Comparison of ENCODE assay signal across 10 cellular contexts in the genomic region with DNA sequence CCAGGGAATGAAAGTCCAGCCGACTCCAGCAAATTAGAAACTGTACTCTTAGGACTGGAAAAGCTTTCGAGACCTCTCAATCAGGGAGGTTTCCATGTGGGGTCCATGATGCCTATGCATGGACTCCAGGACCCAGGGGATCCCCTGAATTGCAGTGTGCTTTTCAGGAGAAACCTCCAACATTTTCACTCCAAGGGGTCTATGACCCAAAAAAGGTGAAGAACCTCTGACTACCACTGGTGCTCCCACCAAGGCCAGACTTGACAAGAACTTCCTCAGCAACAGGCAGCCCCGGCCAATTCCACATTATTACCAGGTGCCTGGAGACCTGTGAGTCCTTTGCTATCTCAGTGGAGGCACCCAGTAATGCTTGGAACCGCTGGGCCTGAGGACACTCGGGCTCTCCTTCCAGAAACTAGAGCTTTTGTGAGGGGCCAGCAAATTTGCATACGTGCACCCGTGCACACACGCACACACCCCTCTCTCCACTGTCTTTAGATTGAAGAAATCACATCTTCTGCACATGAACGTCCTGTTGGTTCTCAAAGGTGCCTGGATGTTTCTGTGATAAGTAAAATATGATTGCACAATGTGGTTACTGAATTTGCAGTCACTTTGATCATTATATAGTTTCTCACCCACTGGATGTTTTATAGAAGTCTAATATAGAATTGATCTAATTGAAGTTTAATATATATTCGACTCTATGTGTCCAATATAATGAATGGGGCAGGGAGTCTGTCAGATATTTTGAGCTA. TPM values are rescaled to one million over a fixed set of nuclear protein-coding genes. Genes with fewer than 3 reads are reported as not detected.
DNase-seq lines count a peak whose midpoint lies in the region; ATAC-seq and TF ChIP-seq lines count a peak whose summit lies in the region.
"Had no signal": no experiment of that assay in that cellular context is flagged by ENCODE, and none has a peak within 500 bp of the region (broad histone marks: within the 10 kb centered on the region; RNA-seq: fewer than 3 reads in every experiment).

No MANE protein-coding gene starts in this region.

- DNase-seq in neural progenitor cell (ENCODE audit: low spot score), result no peak
- DNase-seq in omental fat pad (ENCODE audit: low spot score), result no peak

- H3K4me3 ChIP-seq in neural progenitor cell, result no peak overlapping the region
- H3K4me3 ChIP-seq: vagina had no signal

- H3K36me3 ChIP-seq in neural progenitor cell, result no peaks in the 10 kb centered on the region
- H3K36me3 ChIP-seq: vagina had no signal

- no peaks in the 10 kb centered on the region for H3K9me3 ChIP-seq in neural progenitor cell (ENCODE audit: low read depth)
- H3K9me3 ChIP-seq: vagina had no signal

- H2AFZ ChIP-seq in neural progenitor cell (replicated peaks), result peak overlapping the region; percentile 32

- peaks cover 5% of the 10 kb centered on the region for H3K4me1 Mint-ChIP-seq in activated T-helper 17 cell treated with anti-CD3 and anti-CD28 coated beads, Interleukin-2, amount 50 U/mL, for 72 hours
- H3K4me1 Mint-ChIP-seq in neural progenitor cell, result peaks cover 40% of the 10 kb centered on the region
- H3K4me1 Mint-ChIP-seq: endodermal cell had no signal

- no peaks in the 10 kb centered on the region for H3K79me2 ChIP-seq in neural progenitor cell (ENCODE audit: low read depth)

- TF ChIP-seq CTCF in C4-2B (conservative IDR thresholded peaks at IDR 0.05) (peak; percentile 64; the same call in 1 of the 2 replicates), neural progenitor cell (IDR thresholded peaks at IDR 0.05) (no peak), omental fat pad (IDR thresholded peaks at IDR 0.05) (no peak)

- H3K36me3 Mint-ChIP-seq in activated T-helper 17 cell treated with anti-CD3 and anti-CD28 coated beads, Interleukin-2, amount 50 U/mL, for 72 hours (ENCODE audit: low read depth), result no peaks in the 10 kb centered on the region
- no peaks in the 10 kb centered on the region for H3K36me3 Mint-ChIP-seq in neural progenitor cell

- H4K20me1 ChIP-seq in neural progenitor cell (ENCODE audit: low read depth), result no peaks in the 10 kb centered on the region

- H3F3A ChIP-seq in neural progenitor cell (ENCODE audit: low read depth), result no peaks in the 10 kb centered on the region

- no peak overlapping the region for H3K4me2 ChIP-seq in neural progenitor cell

- H3K27me3 Mint-ChIP-seq in activated T-helper 17 cell treated with anti-CD3 and anti-CD28 coated beads, Interleukin-2, amount 50 U/mL, for 72 hours, result no peaks in the 10 kb centered on the region
- H3K27me3 Mint-ChIP-seq in neural progenitor cell (ENCODE audit: insufficient read depth, low read depth), result peaks cover 16% of the 10 kb centered on the region

- no peak overlapping the region for H3K4me3 Mint-ChIP-seq in activated T-helper 17 cell treated with anti-CD3 and anti-CD28 coated beads, Interleukin-2, amount 50 U/mL, for 72 hours
- peak overlapping the region; percentile 6 for H3K4me3 Mint-ChIP-seq in neural progenitor cell
- H3K4me3 Mint-ChIP-seq: endodermal cell had no signal

- H3K9me3 Mint-ChIP-seq in activated T-helper 17 cell treated with anti-CD3 and anti-CD28 coated beads, Interleukin-2, amount 50 U/mL, for 72 hours, result no peaks in the 10 kb centered on the region
- peaks cover 15% of the 10 kb centered on the region for H3K9me3 Mint-ChIP-seq in neural progenitor cell

- H3K27ac ChIP-seq in C4-2B (peak overlapping the region; percentile 70), neural progenitor cell (no peak overlapping the region)
- H3K27ac ChIP-seq: vagina had no signal

- peaks cover 14% of the 10 kb centered on the region for H3K4me1 ChIP-seq in neural progenitor cell

- H3K27me3 ChIP-seq in neural progenitor cell, result no peaks in the 10 kb centered on the region
- H3K27me3 ChIP-seq: vagina had no signal

- ATAC-seq in GM19324 (IDR thresholded peaks at IDR 0.05; ENCODE audit: low FRiP score, unreplicated experiment) (peak; percentile 9), GM18909 (IDR thresholded peaks at IDR 0.05; ENCODE audit: poor library complexity, unreplicated experiment) (no peak), GM21825 (IDR thresholded peaks at IDR 0.05; ENCODE audit: unreplicated experiment) (no peak), omental fat pad (ENCODE audit: low FRiP score) (no peak), HG03342 (IDR thresholded peaks at IDR 0.05; ENCODE audit: unreplicated experiment) (no peak)
- ATAC-seq in activated T-helper 17 cell treated with anti-CD3 and anti-CD28 coated beads, Interleukin-2, amount 50 U/mL, for 72 hours (replicated peaks), result no peak

- H3K9ac ChIP-seq in neural progenitor cell, result no peak overlapping the region

- peak overlapping the region; percentile 5 for H3K27ac Mint-ChIP-seq in activated T-helper 17 cell treated with anti-CD3 and anti-CD28 coated beads, Interleukin-2, amount 50 U/mL, for 72 hours
- H3K27ac Mint-ChIP-seq in neural progenitor cell, result peak overlapping the region; percentile 42
- H3K27ac Mint-ChIP-seq: endodermal cell had no signal

RNA-seq across cellular contexts. Expression of gene SYPL1, which starts 54.7 kb away (rescaled TPM):
- total RNA-seq in activated T-helper 17 cell treated with anti-CD3 and anti-CD28 coated beads, Interleukin-2, amount 50 U/mL, for 72 hours, result 10 to 100 TPM; 18.5 to 23.5 TPM
- total RNA-seq in neural progenitor cell (ENCODE audit: low replicate concordance) (29.9 and 48.8 TPM in 2 replicates), omental fat pad (100 to 1,000 TPM in 1 of 4 donors, 10 to 100 TPM in 3; 61.5 to 120 (median 70.6) TPM)
